In the genomic region with DNA sequence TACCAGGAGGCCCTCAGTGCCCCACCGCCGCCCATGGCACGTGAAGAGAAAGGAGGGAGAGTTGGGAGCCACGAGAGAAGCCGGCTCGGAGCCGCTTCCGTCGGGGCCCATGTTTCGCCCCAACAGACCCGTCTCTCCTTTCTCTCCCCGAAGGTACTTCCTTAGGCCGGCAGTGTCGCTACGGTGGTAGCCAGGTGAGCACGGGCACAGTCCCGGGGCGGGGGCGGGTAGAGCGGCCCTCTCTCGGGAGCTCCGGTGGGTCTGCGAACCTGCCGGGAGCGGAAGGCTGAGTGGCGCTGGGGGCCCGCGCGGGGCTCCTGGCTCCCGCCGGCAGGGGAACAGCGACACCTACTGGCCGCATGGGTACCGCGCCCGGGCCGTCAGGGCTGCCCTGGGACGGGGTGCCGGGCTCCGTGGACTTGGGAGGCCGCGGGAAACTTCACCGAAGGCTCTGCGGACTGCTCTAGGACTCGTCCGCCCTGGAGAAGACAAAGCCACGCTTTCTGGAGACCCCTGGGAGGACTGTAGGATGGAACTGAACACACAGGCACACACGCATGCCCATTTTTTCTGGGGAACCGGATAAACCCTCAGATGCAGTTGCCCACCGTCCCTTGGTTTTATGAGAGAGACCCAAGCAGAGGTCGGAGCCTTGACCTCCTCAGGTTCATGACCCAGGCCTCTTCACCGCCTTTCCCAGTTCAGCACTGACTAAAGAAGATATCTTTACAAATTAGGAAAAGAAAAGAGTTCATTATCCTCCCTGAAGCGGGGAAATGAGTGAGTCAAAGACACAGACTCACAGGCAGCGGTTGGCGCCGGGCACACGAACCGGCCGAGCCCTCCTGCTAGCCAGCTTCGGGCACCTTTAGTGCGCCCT, we compare ENCODE assay signal across 8 cellular contexts.
A peak's percentile ranks its signal among the peaks of the same experiment; 100 is the strongest.
DNase-seq lines count a peak whose midpoint lies in the region; ATAC-seq lines count a peak whose summit lies in the region.

No MANE protein-coding gene starts in this region.

- peaks cover 34% of the 10 kb centered on the region for H3K4me1 ChIP-seq in Karpas-422 (ENCODE audit: low read length)
- H3K4me1 ChIP-seq in adipocyte (ENCODE audit: control insufficient read depth, insufficient read depth, low read length): peaks cover 13% of the 10 kb centered on the region

- no peaks in the 10 kb centered on the region for H3K36me3 ChIP-seq in Karpas-422 (ENCODE audit: insufficient read depth, low read length)
- H3K36me3 ChIP-seq in adipocyte (ENCODE audit: control insufficient read depth, insufficient read depth, low read length, severe bottlenecking): no peaks in the 10 kb centered on the region

- H3K27me3 ChIP-seq in Karpas-422 (ENCODE audit: low read length) (no peaks in the 10 kb centered on the region), adipocyte (replicated peaks; ENCODE audit: control insufficient read depth, insufficient read depth, low read length) (peaks cover 93% of the 10 kb centered on the region)

- H3K4me3 ChIP-seq in Karpas-422 (ENCODE audit: low read length): peak overlapping the region; percentile 57
- peak overlapping the region; percentile 68 for H3K4me3 ChIP-seq in adipocyte (ENCODE audit: low read length)

- no peaks in the 10 kb centered on the region for H3K9me2 ChIP-seq in Karpas-422 (replicated peaks; ENCODE audit: insufficient read depth, low read length)

- DNase-seq in GM03348 (ENCODE audit: low spot score): peak; percentile 93
- DNase-seq in Karpas-422: peak; percentile 91
- DNase-seq in T-helper 1 cell: peak; percentile 42 to 69 (median 62)
- DNase-seq in adipocyte (ENCODE audit: low read depth): peak; percentile 80
- DNase-seq in hepatic stellate cell (ENCODE audit: low spot score): peak; percentile 86
- DNase-seq in sciatic nerve (ENCODE audit: low spot score): peak; percentile 88
- no peak for DNase-seq in DMS153 treated with DMSO at 0.1 percent for 48 hours (lab: John Stamatoyannopoulos, UW; ENCODE audit: unreplicated experiment)

- no peaks in the 10 kb centered on the region for H3K79me2 ChIP-seq in Karpas-422 (ENCODE audit: low read length)

- no peaks in the 10 kb centered on the region for H3K9me3 ChIP-seq in Karpas-422 (ENCODE audit: low read length)
- no peaks in the 10 kb centered on the region for H3K9me3 ChIP-seq in adipocyte (ENCODE audit: control insufficient read depth, low read length)

- peaks cover 4% of the 10 kb centered on the region; the same call in 1 of the 2 replicates for H4K20me1 ChIP-seq in Karpas-422 (ENCODE audit: insufficient read depth, low read depth, low read length)

- no peak overlapping the region for H3K27ac ChIP-seq in Karpas-422 (ENCODE audit: low read length)

- intact Hi-C loops in sciatic nerve (cut with DNase I): loop anchor here (5.0 kb wide), 1 partner anchor 538 kb away; no protein-coding TSS in a partner anchor

- ATAC-seq in GM21825 (IDR thresholded peaks at IDR 0.05; ENCODE audit: unreplicated experiment) (peak; percentile 81), sciatic nerve (peak; percentile 86)

- H2AFZ ChIP-seq in Karpas-422 (ENCODE audit: low read length): peak overlapping the region; percentile 79

- H3K9ac ChIP-seq in Karpas-422 (ENCODE audit: low read length): peak overlapping the region; percentile 51
- no peak overlapping the region for H3K9ac ChIP-seq in adipocyte (ENCODE audit: low read length)

- peak overlapping the region; percentile 78 for H3K4me2 ChIP-seq in Karpas-422 (ENCODE audit: low read depth, low read length, poor library complexity, severe bottlenecking)
